ENCODE assay signal across 8 cellular contexts in the genomic region with DNA sequence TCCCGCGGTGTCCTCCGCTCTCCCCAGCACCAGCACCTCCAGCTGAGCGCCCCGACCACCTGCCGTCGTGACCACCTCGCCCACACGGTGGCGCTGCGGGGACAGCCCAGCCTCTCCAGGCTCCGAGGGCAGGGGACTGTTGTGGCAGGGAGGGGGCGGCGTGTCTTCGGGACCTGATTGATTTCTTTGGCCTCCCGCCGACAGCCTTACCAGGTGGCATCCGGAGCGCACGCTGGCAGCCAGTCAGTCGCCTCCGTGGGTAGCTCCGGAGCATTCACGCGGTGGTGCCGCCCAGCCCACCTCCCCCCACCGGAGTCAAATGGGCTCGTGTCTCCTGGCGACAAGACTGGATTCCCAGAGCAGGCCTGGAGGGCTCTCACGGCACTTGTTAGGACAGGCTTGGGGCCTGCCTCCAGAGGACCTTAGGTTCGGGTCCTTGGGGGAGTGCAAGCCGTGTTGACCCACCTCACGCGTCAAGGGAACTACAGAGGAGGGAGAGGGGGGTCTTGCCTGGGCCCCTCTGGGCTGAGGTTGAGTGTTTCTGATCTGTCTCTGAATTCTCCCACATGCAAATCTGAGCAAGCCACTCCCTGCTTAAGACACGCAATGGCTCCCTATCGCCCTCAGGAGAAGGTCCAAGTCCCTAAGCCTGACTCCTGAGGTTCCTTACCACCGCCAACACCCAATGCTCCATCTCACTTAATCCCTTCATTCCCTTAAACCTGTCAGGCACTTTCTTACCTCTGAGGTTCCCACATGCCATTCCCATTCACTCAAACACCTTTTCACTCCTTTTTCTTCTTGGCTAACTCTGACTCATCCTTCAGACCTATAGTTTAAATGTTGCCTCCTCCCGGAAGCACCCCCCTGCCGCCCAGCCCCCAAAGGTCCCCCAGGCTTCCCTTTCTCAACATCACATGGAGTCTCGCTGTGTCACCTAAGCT. TPM values are rescaled to one million over a fixed set of nuclear protein-coding genes. Genes with fewer than 3 reads are reported as not detected.
DNase-seq lines count a peak whose midpoint lies in the region; ATAC-seq and TF ChIP-seq lines count a peak whose summit lies in the region.

No MANE protein-coding gene starts in this region.

- H3K4me3 ChIP-seq in MM.1S (ENCODE audit: low read length) (no peak overlapping the region), SK-N-SH (ENCODE audit: low read depth in 2 of 2, low read length in 1 of 2) (peak overlapping the region; percentile 38 to 52), trophoblast cell (ENCODE audit: low read depth, low read length) (no peak overlapping the region), tibial nerve (peak overlapping the region in 2 of 4 donors; percentile 12 to 41)

- DNase-seq in AML-193 (lab: John Stamatoyannopoulos, UW) (peak; percentile 10 to 24), MM.1S (peak; percentile 58), SK-N-SH (peak; percentile 92), Right ventricle myocardium superior (peak; percentile 86), trophoblast cell (peak; percentile 77 to 88), tibial nerve (ENCODE audit: low spot score in 2 of 2) (peak; percentile 58 to 80)
- DNase-seq in activated naive CD4-positive, alpha-beta T cell treated with anti-CD3 and anti-CD28 coated beads, Interleukin-2, amount 50 U/mL, for 16 hours, result peak; percentile 72

- H3K36me3 ChIP-seq in MM.1S (replicated peaks; ENCODE audit: insufficient read depth, low read length) (no peaks in the 10 kb centered on the region), SK-N-SH (replicated peaks in 1 of 2; ENCODE audit: control insufficient read depth in 1 of 2, insufficient read depth in 2 of 2, low read length in 1 of 2) (no peaks in the 10 kb centered on the region), trophoblast cell (ENCODE audit: control insufficient read depth in 1 of 2, insufficient read depth in 2 of 2, low read length in 2 of 2) (no peaks in the 10 kb centered on the region), tibial nerve (no peaks in the 10 kb centered on the region)

- H3F3A ChIP-seq in MM.1S (ENCODE audit: insufficient read depth, low read length) (no peaks in the 10 kb centered on the region), SK-N-SH (replicated peaks; ENCODE audit: insufficient read depth) (peaks cover 7% of the 10 kb centered on the region)

- no peak overlapping the region for H3K4ac ChIP-seq in trophoblast cell (ENCODE audit: low read depth, low read length)

- H3K27ac ChIP-seq in MM.1S (ENCODE audit: low read length) (no peak overlapping the region), SK-N-SH (ENCODE audit: low read depth in 2 of 2, low read length in 1 of 2) (no peak overlapping the region), trophoblast cell (ENCODE audit: low read depth, low read length) (no peak overlapping the region), tibial nerve (no peak overlapping the region)

- POLR2A ChIA-PET in SK-N-SH (lab: Yijun Ruan, JAX), result no interaction called here

- TF ChIP-seq EP300 in SK-N-SH (IDR thresholded peaks at IDR 0.05; ENCODE audit: borderline replicate concordance in 1 of 2, low read depth in 1 of 2, low read length in 1 of 2) (no peak), tibial nerve (IDR thresholded peaks at IDR 0.05) (no peak)

- peak overlapping the region; percentile 13 for H4K91ac ChIP-seq in trophoblast cell (ENCODE audit: low read depth, low read length)

- H2AK5ac ChIP-seq in trophoblast cell (ENCODE audit: low read length), result no peak overlapping the region

- no peak for TF ChIP-seq POLR2A in tibial nerve (IDR thresholded peaks at IDR 0.05)

- no peak overlapping the region for H2BK120ac ChIP-seq in trophoblast cell (ENCODE audit: insufficient read depth, low read length, poor library complexity)

- intact Hi-C loops in Right ventricle myocardium superior (cut with DNase I), result loop anchor here (10.0 kb wide), 2 partner anchors 54 to 144 kb away; no protein-coding TSS in a partner anchor

- CTCF ChIA-PET in SK-N-SH (lab: Yijun Ruan, JAX), result interaction anchor here (0.6 to 2.2 kb wide), 68 partner anchors 8 to 565 kb away, joined by 3 to 31 read pairs (median 5); a partner anchor contains a TSS

- peaks cover 5% of the 10 kb centered on the region for H3K79me1 ChIP-seq in trophoblast cell (ENCODE audit: low read length)

- H3K18ac ChIP-seq in trophoblast cell (ENCODE audit: low read length), result peak overlapping the region; percentile 6

- H3K4me1 ChIP-seq in MM.1S (ENCODE audit: low read length) (no peaks in the 10 kb centered on the region), SK-N-SH (ENCODE audit: control insufficient read depth in 1 of 2, insufficient read depth in 2 of 2, low read depth in 1 of 2, low read length in 1 of 2) (peaks cover 0 to 4% of the 10 kb centered on the region in 2 experiments; a peak in 1 of 4 replicates), trophoblast cell (ENCODE audit: control insufficient read depth in 1 of 2, insufficient read depth in 2 of 2, low read length in 2 of 2) (peaks cover 4 to 6% of the 10 kb centered on the region in 2 experiments), tibial nerve (peaks cover 0 to 21% (median 9%) of the 10 kb centered on the region in 4 donors)

- H3K27me3 ChIP-seq in MM.1S (replicated peaks; ENCODE audit: insufficient read depth, low read length) (peaks cover 10% of the 10 kb centered on the region; the same call in 1 of the 2 replicates), SK-N-SH (ENCODE audit: insufficient read depth) (no peaks in the 10 kb centered on the region), trophoblast cell (ENCODE audit: insufficient read depth, low read length) (no peaks in the 10 kb centered on the region), tibial nerve (peaks cover 0 to 6% of the 10 kb centered on the region in 2 donors)

- H3K23ac ChIP-seq in trophoblast cell (ENCODE audit: low read length), result no peak overlapping the region

- TF ChIP-seq RAD21 in SK-N-SH (IDR thresholded peaks at IDR 0.05; ENCODE audit: low read length), result peak; percentile 87

- no peaks in the 10 kb centered on the region for H4K20me1 ChIP-seq in MM.1S (ENCODE audit: insufficient read depth, low read length)
- no peaks in the 10 kb centered on the region for H4K20me1 ChIP-seq in SK-N-SH (ENCODE audit: insufficient read depth)

- H3K79me2 ChIP-seq in MM.1S (ENCODE audit: low read length) (no peaks in the 10 kb centered on the region), SK-N-SH (ENCODE audit: insufficient read depth) (no peaks in the 10 kb centered on the region), trophoblast cell (ENCODE audit: control insufficient read depth, insufficient read depth, low read length, poor library complexity) (no peaks in the 10 kb centered on the region)

- H4K12ac ChIP-seq in trophoblast cell (ENCODE audit: low read depth, low read length), result no peak overlapping the region

- peak overlapping the region; percentile 63; the same call in 1 of the 2 replicates for H2AFZ ChIP-seq in MM.1S (ENCODE audit: low read length)
- no peak overlapping the region for H2AFZ ChIP-seq in SK-N-SH (ENCODE audit: low read depth)
- H2AFZ ChIP-seq in trophoblast cell (ENCODE audit: insufficient read depth, low read length, poor library complexity), result no peak overlapping the region

- no peaks in the 10 kb centered on the region for H3K9me2 ChIP-seq in MM.1S (replicated peaks; ENCODE audit: insufficient read depth, low read length)
- H3K9me2 ChIP-seq in SK-N-SH, result no peaks in the 10 kb centered on the region

- peak overlapping the region; percentile 42; the same call in 1 of the 2 replicates for H3K4me2 ChIP-seq in MM.1S (ENCODE audit: low read depth, low read length)
- peak overlapping the region; percentile 66 for H3K4me2 ChIP-seq in SK-N-SH
- H3K4me2 ChIP-seq in trophoblast cell (ENCODE audit: low read length), result peak overlapping the region; percentile 76

- H3K9me3 ChIP-seq in MM.1S (replicated peaks; ENCODE audit: insufficient read depth, low read length) (no peaks in the 10 kb centered on the region), SK-N-SH (no peaks in the 10 kb centered on the region), trophoblast cell (ENCODE audit: insufficient read depth, low read depth, low read length) (peaks cover 1% of the 10 kb centered on the region), tibial nerve (no peaks in the 10 kb centered on the region)

- H2BK12ac ChIP-seq in trophoblast cell (ENCODE audit: low read length), result no peak overlapping the region

- H4K8ac ChIP-seq in trophoblast cell (ENCODE audit: low read depth, low read length), result peak overlapping the region; percentile 20

- 48% methylated on average over 13 of the region's 40 CpGs for WGBS in SK-N-SH (ENCODE audit: low lambda C conversion rate)
- no CpG with 5 or more reads among the region's 40 CpGs for WGBS in trophoblast cell (ENCODE audit: extremely low coverage, insufficient coverage, insufficient read length)
- WGBS in tibial nerve, 2 donors, result 21 to 26% methylated on average over 32 to 38 of the region's 40 CpGs

- H3K9ac ChIP-seq in MM.1S (ENCODE audit: low read length) (no peak overlapping the region), SK-N-SH (no peak overlapping the region), trophoblast cell (ENCODE audit: low read length) (no peak overlapping the region)

- H3K14ac ChIP-seq in trophoblast cell (ENCODE audit: low read length), result no peak overlapping the region

- TF ChIP-seq CTCF in MM.1S (IDR thresholded peaks at IDR 0.05; ENCODE audit: low read length) (peak; percentile 80), SK-N-SH (IDR thresholded peaks at IDR 0.05) (peak; percentile 90), tibial nerve (IDR thresholded peaks at IDR 0.05) (peak; percentile 88 to 95 (median 93))

- ATAC-seq in GM19467 (IDR thresholded peaks at IDR 0.05; ENCODE audit: unreplicated experiment), result peak; percentile 69
- peak; percentile 84 for ATAC-seq in Right ventricle myocardium superior (ENCODE audit: poor library complexity)

- H2BK5ac ChIP-seq in trophoblast cell (ENCODE audit: low read depth, low read length, poor library complexity), result peak overlapping the region; percentile 3

RNA-seq across cellular contexts. Expression of a gene that starts 51.2 kb away (rescaled TPM):
- polyA plus RNA-seq in SK-N-SH (2012; rRNA removed), result 0.03 and 0.11 TPM in 2 replicates
- 0.17 and 0.29 TPM in 2 replicates for polyA plus RNA-seq in SK-N-SH (2012; cell fraction: cytosol; rRNA removed)
- polyA plus RNA-seq in SK-N-SH (2012; cell fraction: nucleus; rRNA removed), result not detected in 2 replicates
- total RNA-seq in Right ventricle myocardium superior (31.3 TPM), tibial nerve (10 to 100 TPM in 2 of 4 donors, 1 to 10 TPM in 2; 6.5 to 15.5 (median 10.3) TPM)
- polyA plus RNA-seq in trophoblast cell (2013), result 0.14 and 0.15 TPM in 2 replicates

Comparison
In these comparisons a context has a peak if more than half of its experiments do, and no peak if none do; other contexts are left out.
1. DNase-seq: peak in every context shown above with its lines; median percentile 92 in SK-N-SH; 86 in Right ventricle myocardium superior; 82 in trophoblast cell; 72 in activated naive CD4-positive, alpha-beta T cell treated with anti-CD3 and anti-CD28 coated beads, Interleukin-2, amount 50 U/mL, for 16 hours; 69 in tibial nerve; 58 in MM.1S; 17 in AML-193.
2. H3K4me3 ChIP-seq: peak in SK-N-SH (2 of 2); none in MM.1S (single experiment) and trophoblast cell (single experiment).
3. Peak in every context shown above with its lines, with median percentiles within 50 percentile points of each other: H3K4me2 ChIP-seq and CTCF ChIP-seq.